Comparison of ENCODE assay signal across 1 cellular context in the genomic region with DNA sequence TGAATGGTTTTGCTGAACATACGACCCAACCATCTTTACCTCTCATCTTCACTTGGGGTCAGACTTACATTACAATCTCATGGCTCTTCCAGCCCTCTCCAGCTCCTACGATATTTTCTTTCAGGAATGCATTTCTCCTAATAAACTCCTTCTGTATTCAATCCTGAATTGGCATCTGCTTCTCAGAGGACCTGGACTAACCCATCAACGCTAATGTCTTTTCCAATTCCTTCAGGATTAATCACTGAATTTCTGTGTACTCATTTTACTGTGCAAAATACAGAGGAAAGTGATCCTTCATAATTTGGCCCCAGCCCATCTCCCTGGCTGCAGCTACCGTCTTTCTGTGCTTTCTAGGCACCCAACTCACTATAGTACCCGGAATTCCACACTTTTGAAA.
TF ChIP-seq lines count a peak whose summit lies in the region.

No MANE protein-coding gene starts in this region.

TF ChIP-seq in IMR-90, 13 proteins besides CTCF, POLR2A, EP300 and RAD21:
- TF ChIP-seq NFE2L2 (IDR thresholded peaks at IDR 0.05; ENCODE audit: low read depth, low read length) = no peak
- TF ChIP-seq SMC3 (IDR thresholded peaks at IDR 0.05; ENCODE audit: low read depth, low read length) = no peak
- TF ChIP-seq FOS (IDR thresholded peaks at IDR 0.05; ENCODE audit: low read depth, low read length) = no peak
- TF ChIP-seq RFX5 (IDR thresholded peaks at IDR 0.05; ENCODE audit: low read depth, low read length) = no peak
- TF ChIP-seq BHLHE40 (IDR thresholded peaks at IDR 0.05; ENCODE audit: low read depth, low read length) = no peak
- no peak for TF ChIP-seq MXI1 (IDR thresholded peaks at IDR 0.05; ENCODE audit: borderline replicate concordance, low read depth, low read length)
- TF ChIP-seq MAFK (IDR thresholded peaks at IDR 0.05; ENCODE audit: low read depth, low read length) = no peak
- no peak for TF ChIP-seq CEBPB (IDR thresholded peaks at IDR 0.05; ENCODE audit: low read depth, low read length)
- TF ChIP-seq CHD1 (IDR thresholded peaks at IDR 0.05; ENCODE audit: low read depth, low read length) = no peak
- TF ChIP-seq RCOR1 (IDR thresholded peaks at IDR 0.05; ENCODE audit: insufficient replicate concordance, low read length) = no peak
- no peak for TF ChIP-seq MAZ (IDR thresholded peaks at IDR 0.05; ENCODE audit: borderline replicate concordance, low read depth, low read length)
- TF ChIP-seq, protein P1, sequence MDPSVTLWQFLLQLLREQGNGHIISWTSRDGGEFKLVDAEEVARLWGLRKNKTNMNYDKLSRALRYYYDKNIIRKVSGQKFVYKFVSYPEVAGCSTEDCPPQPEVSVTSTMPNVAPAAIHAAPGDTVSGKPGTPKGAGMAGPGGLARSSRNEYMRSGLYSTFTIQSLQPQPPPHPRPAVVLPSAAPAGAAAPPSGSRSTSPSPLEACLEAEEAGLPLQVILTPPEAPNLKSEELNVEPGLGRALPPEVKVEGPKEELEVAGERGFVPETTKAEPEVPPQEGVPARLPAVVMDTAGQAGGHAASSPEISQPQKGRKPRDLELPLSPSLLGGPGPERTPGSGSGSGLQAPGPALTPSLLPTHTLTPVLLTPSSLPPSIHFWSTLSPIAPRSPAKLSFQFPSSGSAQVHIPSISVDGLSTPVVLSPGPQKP (IDR thresholded peaks at IDR 0.05; ENCODE audit: borderline replicate concordance, low read depth, low read length) = no peak
- no peak for TF ChIP-seq USF2 (IDR thresholded peaks at IDR 0.05; ENCODE audit: low read depth, low read length)
